In genomic region chr2:160666019-160666676, GRCh38 we compare ENCODE assay signal across 8 cellular contexts.
DNase-seq lines count a peak whose midpoint lies in the region; ATAC-seq, FAIRE-seq and TF ChIP-seq lines count a peak whose summit lies in the region.

No MANE protein-coding gene starts in this region.

- no peaks in the 10 kb centered on the region for H3K27me3 ChIP-seq in pancreas

- peak; percentile 94 for DNase-seq in AG09309 (ENCODE audit: low read depth)
- peak; percentile 22 for DNase-seq in SIG-M5 (lab: John Stamatoyannopoulos, UW)
- peak; percentile 97 for DNase-seq in fibroblast of gingiva (ENCODE audit: low read depth)
- DNase-seq in pancreas: no peak
- DNase-seq in mucosa of gallbladder (ENCODE audit: low spot score): no peak
- DNase-seq in GM19239 (ENCODE audit: insufficient read length, low spot score): no peak

- FAIRE-seq in pancreas (lab: Jason Lieb, UNC) (peak; percentile 97), GM19239 (lab: Jason Lieb, UNC) (no peak)

- peaks cover 0 to 4% (median 0%) of the 10 kb centered on the region in 3 donors for H3K4me1 ChIP-seq in pancreas

- no peak for TF ChIP-seq CTCF in AG09309 (IDR thresholded peaks at IDR 0.05; ENCODE audit: control insufficient read depth, insufficient read depth, low read depth, low read length, missing control alignments)
- TF ChIP-seq CTCF in pancreas (IDR thresholded peaks at IDR 0.05): no peak

- H3K36me3 ChIP-seq in pancreas: no peaks in the 10 kb centered on the region

- H3K4me3 ChIP-seq in AG09309 (ENCODE audit: control insufficient read depth, low read depth, low read length) (peak overlapping the region; percentile 10), pancreas (no peak overlapping the region)

- 33 to 45% methylated on average over 4 of the region's 4 CpGs for WGBS in pancreas, 2 donors

- H3K27ac ChIP-seq in pancreas: peak overlapping the region in 1 of 4 donors; percentile 27

- ATAC-seq in GM18867 (IDR thresholded peaks at IDR 0.05; ENCODE audit: unreplicated experiment) (peak; percentile 80), HG03460 (IDR thresholded peaks at IDR 0.05; ENCODE audit: unreplicated experiment) (peak; percentile 72), pancreas (peak in 3 of 4 donors; percentile 79 to 96 (median 88))

- H3K9me3 ChIP-seq in pancreas: no peaks in the 10 kb centered on the region

- intact Hi-C loops in pancreas (cut with DNase I): no loop called here

Comparison
In these comparisons a context has a peak if more than half of its experiments do, and no peak if none do; other contexts are left out.
1. DNase-seq: peak in AG09309 (single experiment), SIG-M5 (single experiment) and fibroblast of gingiva (single experiment); none in pancreas (0 of 6), mucosa of gallbladder (single experiment) and GM19239 (single experiment).
2. Peak in every context shown above with its lines, with median percentiles within 50 percentile points of each other: ATAC-seq.